In the genomic region with DNA sequence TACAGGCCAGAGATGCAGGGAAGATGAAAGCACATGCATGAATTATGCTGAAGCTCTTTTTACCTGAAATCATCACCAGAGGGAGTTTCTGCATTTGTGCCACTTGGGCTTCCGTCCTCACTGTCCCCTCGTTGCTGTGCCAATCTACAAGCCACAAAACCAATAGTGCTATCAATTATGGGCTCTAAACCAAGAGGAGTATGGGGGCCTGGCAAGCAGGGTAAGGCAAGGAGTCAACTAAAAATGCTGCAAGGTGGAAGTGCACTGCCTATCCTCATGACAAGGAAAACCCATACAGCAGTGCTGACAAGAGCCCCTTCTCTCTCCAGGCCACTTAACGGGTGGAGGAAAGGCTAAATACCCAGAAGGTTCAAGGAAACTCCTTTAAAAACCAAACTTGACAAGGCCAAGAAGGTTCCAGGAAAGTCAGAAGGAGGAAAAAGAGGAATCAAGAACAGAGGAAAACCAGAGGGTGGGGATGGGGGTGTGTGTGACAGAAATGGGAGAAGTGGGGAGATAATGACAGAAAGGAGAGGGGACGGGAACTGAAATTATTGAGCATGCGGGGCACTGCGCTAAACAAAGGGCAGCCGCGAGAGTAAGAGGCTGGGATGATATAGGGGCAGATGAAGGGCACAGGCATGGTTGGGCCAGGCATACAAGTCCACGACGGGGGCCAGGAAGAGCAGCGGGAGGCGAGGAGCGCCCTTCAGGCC, we compare ENCODE assay signal across 8 cellular contexts. TPM values are rescaled to one million over a fixed set of nuclear protein-coding genes. Genes with fewer than 3 reads are reported as not detected.
DNase-seq lines count a peak whose midpoint lies in the region; ATAC-seq and TF ChIP-seq lines count a peak whose summit lies in the region.

No MANE protein-coding gene starts in this region.

- intact Hi-C loops in colonic mucosa (cut with DNase I): loop anchor here (10.0 kb wide), 1 partner anchor 104 kb away; the partner anchor contains the start of gene PSMD11

- H3K4me1 ChIP-seq in colonic mucosa (peaks cover 5% of the 10 kb centered on the region), lung (ENCODE audit: control insufficient read depth in 2 of 2, insufficient read depth in 2 of 2, low read length in 2 of 2) (peaks cover 0 to 5% of the 10 kb centered on the region in 2 donors)

- WGBS in lung, 2 donors: 1 to 2% methylated on average over 12 to 13 of the region's 13 CpGs

- H3K9me3 ChIP-seq in colonic mucosa: no peaks in the 10 kb centered on the region
- H3K9me3 ChIP-seq in lung (ENCODE audit: control insufficient read depth in 2 of 2, insufficient read depth in 1 of 2, low read length in 1 of 2): no peaks in the 10 kb centered on the region

- H3K9ac ChIP-seq in colonic mucosa (ENCODE audit: low read depth in 2 of 2, low read length in 2 of 2): peak overlapping the region; percentile 55 to 72

- peak overlapping the region; percentile 84 for H3K27ac ChIP-seq in VCaP
- peak overlapping the region; percentile 80 for H3K27ac ChIP-seq in colonic mucosa
- H3K27ac ChIP-seq in lung (ENCODE audit: low read depth in 1 of 2, low read length in 1 of 2): peak overlapping the region; percentile 77 to 87

- H3K4me3 ChIP-seq in colonic mucosa: peak overlapping the region; percentile 49
- peak overlapping the region; percentile 56 for H3K4me3 ChIP-seq in lung

- H3K27me3 ChIP-seq in colonic mucosa: no peaks in the 10 kb centered on the region
- no peaks in the 10 kb centered on the region for H3K27me3 ChIP-seq in lung (ENCODE audit: control insufficient read depth, insufficient read depth)

- TF ChIP-seq CTCF in VCaP (conservative IDR thresholded peaks at IDR 0.05) (peak; percentile 29), colonic mucosa (IDR thresholded peaks at IDR 0.05) (no peak), lung (IDR thresholded peaks at IDR 0.05; ENCODE audit: control extremely low read depth, extremely low read depth) (no peak)

- no peaks in the 10 kb centered on the region for H3K36me3 ChIP-seq in colonic mucosa
- peaks cover 2 to 6% of the 10 kb centered on the region in 2 donors for H3K36me3 ChIP-seq in lung (ENCODE audit: control insufficient read depth in 2 of 2, insufficient read depth in 2 of 2, low read length in 2 of 2)

- DNase-seq in activated gamma-delta T cell treated with Interleukin-2 at 50 U/mL for 16 hours: peak; percentile 38
- no peak for DNase-seq in activated gamma-delta T cell (lab: John Stamatoyannopoulos, UW)
- peak; percentile 56 to 62 for DNase-seq in Kasumi-1 (lab: John Stamatoyannopoulos, UW)
- DNase-seq in colonic mucosa: peak; percentile 36
- no peak for DNase-seq in lung (ENCODE audit: low spot score)
- peak; percentile 51 for DNase-seq in stimulated activated naive CD8-positive, alpha-beta T cell treated with anti-CD3 and anti-CD28 coated beads, Interleukin-15, Interleukin-2, amounts not matched to agents 100 U/mL and 50 U/mL, for 24 hours

- ATAC-seq in lung (ENCODE audit: insufficient read depth, low FRiP score) (no peak), HG03039 (IDR thresholded peaks at IDR 0.05; ENCODE audit: unreplicated experiment) (no peak)
- ATAC-seq in stimulated activated naive CD8-positive, alpha-beta T cell treated with anti-CD3 and anti-CD28 coated beads, Interleukin-15, Interleukin-2, amounts not matched to agents 100 U/mL and 50 U/mL, for 24 hours: peak; percentile 8

RNA-seq across cellular contexts. Expression of gene C17orf75, which starts 0.7 kb away (rescaled TPM):
- total RNA-seq in colonic mucosa: 10 to 100 TPM; 12.5 to 13.4 TPM
- 10 to 100 TPM; 17.6 to 23.4 TPM for total RNA-seq in lung
- 10 to 100 TPM in 1 of 2 donors, 1 to 10 TPM in 1; 8.5 to 12.9 TPM for polyA plus RNA-seq in lung

RNA-seq across cellular contexts. Expression of gene ZNF207, which starts 8.7 kb away (rescaled TPM):
- total RNA-seq in colonic mucosa (100 to 1,000 TPM; 147 to 151 TPM), lung (100 to 1,000 TPM; 134 to 321 TPM)
- polyA plus RNA-seq in lung: 100 to 1,000 TPM in 1 of 2 donors, 10 to 100 TPM in 1; 51.3 to 103 TPM

Comparison
In these comparisons a context has a peak if more than half of its experiments do, and no peak if none do; other contexts are left out.
1. DNase-seq: peak in activated gamma-delta T cell treated with Interleukin-2 at 50 U/mL for 16 hours (single experiment), Kasumi-1 (2 of 2), colonic mucosa (single experiment) and stimulated activated naive CD8-positive, alpha-beta T cell treated with anti-CD3 and anti-CD28 coated beads, Interleukin-15, Interleukin-2, amounts not matched to agents 100 U/mL and 50 U/mL, for 24 hours (single experiment); none in activated gamma-delta T cell (single experiment) and lung (single experiment).
2. Peak in every context shown above with its lines, with median percentiles within 50 percentile points of each other: H3K27ac ChIP-seq.